In genomic region chr6:1066449-1066848, GRCh38 we compare ENCODE assay signal across 30 cellular contexts.
"Had no signal": no experiment of that assay in that cellular context is flagged by ENCODE, and none has a peak within 500 bp of the region (broad histone marks: within the 10 kb centered on the region; RNA-seq: fewer than 3 reads in every experiment).

No MANE protein-coding gene starts in this region.

- H3K36me3 Mint-ChIP-seq: natural killer cell; stimulated activated memory B cell treated with anti-CD40 and anti-IgM and Interleukin-4, amounts not matched to agents 10 μg/mL and 1 μg/mL and 100 μg/mL, for 72 hours; type B pancreatic cell had no signal

- H3K36me3 ChIP-seq: neural progenitor cell, ovary, spleen, suprapubic skin, tibial artery, transverse colon, upper lobe of right lung, uterus had no signal

- DNase-seq: natural killer cell; occipital lobe; ovary; posterior cingulate gyrus; psoas muscle; right cardiac atrium; spleen; stimulated activated CD4-positive, alpha-beta T cell treated with anti-CD3 and anti-CD28 coated beads, Interleukin-12 subunit alpha, Interleukin-12 subunit beta, amount 100 ng/mL, for 4 hours; stimulated activated CD4-positive, alpha-beta T cell treated with anti-CD3 and anti-CD28 coated beads, Interleukin-1b, Interleukin-23, amount 100 ng/mL, for 48 hours; stimulated activated CD4-positive, alpha-beta T cell treated with anti-CD3 and anti-CD28 coated beads, Interleukin-4, amount 100 ng/mL, for 1 hour; stimulated activated CD4-positive, alpha-beta T cell treated with anti-CD3 and anti-CD28 coated beads, Interleukin-4, amount 100 ng/mL, for 4 hours; stimulated activated CD8-positive, alpha-beta memory T cell treated with anti-CD3 and anti-CD28 coated beads, Interleukin-4, amount 100 ng/mL, for 48 hours; stimulated activated naive CD4-positive, alpha-beta T cell; stimulated activated naive CD8-positive, alpha-beta T cell treated with anti-CD3 and anti-CD28 coated beads, Interleukin-15, amount 100 ng/mL, for 72 hours; stimulated activated naive CD8-positive, alpha-beta T cell treated with anti-CD3 and anti-CD28 coated beads, Interleukin-15, Interleukin-2, amounts not matched to agents 100 U/mL and 50 U/mL, for 24 hours; substantia nigra; testis; tibial artery; transverse colon; upper lobe of right lung; uterus had no signal

- H3K4me1 Mint-ChIP-seq: natural killer cell; stimulated activated memory B cell treated with anti-CD40 and anti-IgM and Interleukin-4, amounts not matched to agents 10 μg/mL and 1 μg/mL and 100 μg/mL, for 72 hours; stimulated activated naive CD8-positive, alpha-beta T cell treated with anti-CD3 and anti-CD28 coated beads, Interleukin-15, amount 100 ng/mL, for 72 hours had no signal

- H3K27ac Mint-ChIP-seq: natural killer cell; nephron; neural progenitor cell; progenitor cell of endocrine pancreas; stimulated activated memory B cell treated with anti-CD40 and anti-IgM and Interleukin-4, amounts not matched to agents 10 μg/mL and 1 μg/mL and 100 μg/mL, for 72 hours; stimulated activated naive CD8-positive, alpha-beta T cell treated with anti-CD3 and anti-CD28 coated beads, Interleukin-15, amount 100 ng/mL, for 72 hours; type B pancreatic cell had no signal

- H3K4me3 Mint-ChIP-seq: natural killer cell; nephron; neural progenitor cell; stimulated activated memory B cell treated with anti-CD40 and anti-IgM and Interleukin-4, amounts not matched to agents 10 μg/mL and 1 μg/mL and 100 μg/mL, for 72 hours; stimulated activated naive CD8-positive, alpha-beta T cell treated with anti-CD3 and anti-CD28 coated beads, Interleukin-15, amount 100 ng/mL, for 72 hours; type B pancreatic cell had no signal

- H3K4me3 ChIP-seq: neural progenitor cell, ovary, psoas muscle, skin epidermis, smooth muscle cell, spleen, suprapubic skin, testis, tibial artery, transverse colon, upper lobe of right lung, uterus had no signal

- H3K27me3 ChIP-seq: neural progenitor cell, ovary, suprapubic skin, testis, transverse colon, upper lobe of right lung, uterus had no signal

- H3K9me3 Mint-ChIP-seq: natural killer cell; nephron; stimulated activated naive CD8-positive, alpha-beta T cell treated with anti-CD3 and anti-CD28 coated beads, Interleukin-15, amount 100 ng/mL, for 72 hours; type B pancreatic cell had no signal

- H3K9ac ChIP-seq: neural progenitor cell, parathyroid adenoma had no signal

- H3K4me1 ChIP-seq: neural progenitor cell, parathyroid adenoma, psoas muscle, spleen, tibial artery, upper lobe of right lung, uterus had no signal

- H3K27ac ChIP-seq: neural progenitor cell, ovary, parathyroid adenoma, psoas muscle, skin epidermis, spleen, suprapubic skin, testis, tibial artery, transverse colon, upper lobe of right lung, uterus had no signal

- H3K9me3 ChIP-seq: ovary, psoas muscle, spleen, suprapubic skin, testis, tibial artery, transverse colon, upper lobe of right lung, uterus had no signal
